In genomic region chr15:31384568-31384967, GRCh38 we compare ENCODE assay signal across 22 cellular contexts.
"Had no signal": no experiment of that assay in that cellular context is flagged by ENCODE, and none has a peak within 500 bp of the region (broad histone marks: within the 10 kb centered on the region; RNA-seq: fewer than 3 reads in every experiment).

No MANE protein-coding gene starts in this region.

- H3K27me3 Mint-ChIP-seq: activated CD4-positive, alpha-beta T cell treated with anti-CD3 and anti-CD28 coated beads, Interleukin-2, amount 10 ng/mL, durations not matched to agents 24 days and 14 days; central memory CD8-positive, alpha-beta T cell; memory B cell; naive B cell had no signal

- H3K4me2 ChIP-seq: smooth muscle cell had no signal

- H3K27ac Mint-ChIP-seq: activated CD4-positive, alpha-beta T cell treated with anti-CD3 and anti-CD28 coated beads, Interleukin-2, amount 10 ng/mL, durations not matched to agents 24 days and 14 days; activated T-helper 1 cell treated with anti-CD3 and anti-CD28 coated beads, Interleukin-12 subunit alpha, Interleukin-12 subunit beta, Interleukin-2, Interleukin-4 antibody, amounts not matched to agents 30 ng/mL and 10 ng/mL and 1 ng/mL, durations not matched to agents 14 hours and 24 hours and 36 hours; brain; endodermal cell; memory B cell had no signal

- ATAC-seq: gastroesophageal sphincter, heart left ventricle, left ventricle myocardium superior, pancreas, right lobe of liver, upper lobe of right lung had no signal

- H3K27ac ChIP-seq: colonic mucosa, gastroesophageal sphincter, heart left ventricle, neutrophil, pancreas, right lobe of liver, upper lobe of right lung had no signal

- H3K4me3 ChIP-seq: colonic mucosa, gastroesophageal sphincter, heart left ventricle, pancreas, right lobe of liver, smooth muscle cell, upper lobe of right lung had no signal

- H3K4me3 Mint-ChIP-seq: activated CD4-positive, alpha-beta T cell treated with anti-CD3 and anti-CD28 coated beads, Interleukin-2, amount 10 ng/mL, durations not matched to agents 24 days and 14 days; activated T-helper 1 cell treated with anti-CD3 and anti-CD28 coated beads, Interleukin-12 subunit alpha, Interleukin-12 subunit beta, Interleukin-2, Interleukin-4 antibody, amounts not matched to agents 30 ng/mL and 10 ng/mL and 1 ng/mL, durations not matched to agents 14 hours and 24 hours and 36 hours; brain; central memory CD8-positive, alpha-beta T cell; endodermal cell; memory B cell; naive B cell had no signal

- H3K27me3 ChIP-seq: colonic mucosa, gastroesophageal sphincter, heart left ventricle, pancreas, right lobe of liver, upper lobe of right lung had no signal

- H3K9me3 Mint-ChIP-seq: activated CD4-positive, alpha-beta T cell treated with anti-CD3 and anti-CD28 coated beads, Interleukin-2, amount 10 ng/mL, durations not matched to agents 24 days and 14 days; central memory CD8-positive, alpha-beta T cell had no signal

- DNase-seq: activated CD4-positive, alpha-beta T cell treated with anti-CD3 and anti-CD28 coated beads, Interleukin-2, amount 10 ng/mL, durations not matched to agents 24 days and 14 days; activated naive CD4-positive, alpha-beta T cell; colonic mucosa; endodermal cell; erythroblast; heart left ventricle; kidney glomerular epithelial cell; left ventricle myocardium superior; naive B cell; pancreas; right lobe of liver; stimulated activated CD4-positive, alpha-beta T cell treated with anti-CD3 and anti-CD28 coated beads, Interleukin-4, amount 100 ng/mL, for 24 hours; stimulated activated naive CD4-positive, alpha-beta T cell; T-helper 9 cell; upper lobe of right lung had no signal

- H3K36me3 ChIP-seq: colonic mucosa, pancreas, right lobe of liver had no signal

- H3K9me3 ChIP-seq: colonic mucosa, gastroesophageal sphincter, neutrophil, pancreas, right lobe of liver, upper lobe of right lung had no signal
